In genomic region chr19:38402967-38403674, GRCh38 we compare ENCODE assay signal across 1 cellular context.
TF ChIP-seq lines count a peak whose summit lies in the region.

FAM98C (plus strand) TSS chr19:38403093; CDS start chr19:38403154, 61 bp downstream.

TF ChIP-seq in HepG2, 621 proteins besides CTCF, POLR2A, EP300 and RAD21 (continued from another document and continues in another):
- no peak for TF ChIP-seq ZBTB20 (CRISPR knock-in tag; IDR thresholded peaks at IDR 0.05; ENCODE audit: borderline replicate concordance, low read depth)
- peak; percentile 97 for TF ChIP-seq ZGPAT (CRISPR knock-in tag; IDR thresholded peaks at IDR 0.05)
- 0 out of 2 replicates have a peak, but pooled peaks have one; percentile 44 for TF ChIP-seq ZSCAN29 (CRISPR knock-in tag; conservative IDR thresholded peaks at IDR 0.05)
- TF ChIP-seq ZNF431 (CRISPR knock-in tag; IDR thresholded peaks at IDR 0.05; ENCODE audit: borderline replicate concordance, low read depth) = no peak
- no peak for TF ChIP-seq KDM5A (IDR thresholded peaks at IDR 0.05; ENCODE audit: borderline replicate concordance, low read length)
- no peak for TF ChIP-seq SUZ12 (IDR thresholded peaks at IDR 0.05; ENCODE audit: low read depth, low read length)
- 0 out of 2 replicates have a peak, but pooled peaks have one; percentile 48 for TF ChIP-seq TEF (CRISPR knock-in tag; IDR thresholded peaks at IDR 0.05)
- TF ChIP-seq ZNF230 (CRISPR knock-in tag; IDR thresholded peaks at IDR 0.05) = peak; percentile 79; the same call in 1 of the 2 replicates
- TF ChIP-seq ZBTB44 (CRISPR knock-in tag; IDR thresholded peaks at IDR 0.05) = peak; percentile 44; the same call in 1 of the 2 replicates
- no peak for TF ChIP-seq ZNF20 (CRISPR knock-in tag; IDR thresholded peaks at IDR 0.05)
- peak; percentile 66; the same call in 1 of the 2 replicates for TF ChIP-seq ZSCAN21 (CRISPR knock-in tag; IDR thresholded peaks at IDR 0.05; ENCODE audit: borderline replicate concordance)
- TF ChIP-seq ZNF713 (CRISPR knock-in tag; IDR thresholded peaks at IDR 0.05) = 0 out of 2 replicates have a peak, but pooled peaks have one; percentile 85
- TF ChIP-seq, protein P1, sequence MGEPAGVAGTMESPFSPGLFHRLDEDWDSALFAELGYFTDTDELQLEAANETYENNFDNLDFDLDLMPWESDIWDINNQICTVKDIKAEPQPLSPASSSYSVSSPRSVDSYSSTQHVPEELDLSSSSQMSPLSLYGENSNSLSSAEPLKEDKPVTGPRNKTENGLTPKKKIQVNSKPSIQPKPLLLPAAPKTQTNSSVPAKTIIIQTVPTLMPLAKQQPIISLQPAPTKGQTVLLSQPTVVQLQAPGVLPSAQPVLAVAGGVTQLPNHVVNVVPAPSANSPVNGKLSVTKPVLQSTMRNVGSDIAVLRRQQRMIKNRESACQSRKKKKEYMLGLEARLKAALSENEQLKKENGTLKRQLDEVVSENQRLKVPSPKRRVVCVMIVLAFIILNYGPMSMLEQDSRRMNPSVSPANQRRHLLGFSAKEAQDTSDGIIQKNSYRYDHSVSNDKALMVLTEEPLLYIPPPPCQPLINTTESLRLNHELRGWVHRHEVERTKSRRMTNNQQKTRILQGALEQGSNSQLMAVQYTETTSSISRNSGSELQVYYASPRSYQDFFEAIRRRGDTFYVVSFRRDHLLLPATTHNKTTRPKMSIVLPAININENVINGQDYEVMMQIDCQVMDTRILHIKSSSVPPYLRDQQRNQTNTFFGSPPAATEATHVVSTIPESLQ (CRISPR knock-in tag; conservative IDR thresholded peaks at IDR 0.05) = 0 out of 2 replicates have a peak, but pooled peaks have one; percentile 84
- TF ChIP-seq, protein P2, sequence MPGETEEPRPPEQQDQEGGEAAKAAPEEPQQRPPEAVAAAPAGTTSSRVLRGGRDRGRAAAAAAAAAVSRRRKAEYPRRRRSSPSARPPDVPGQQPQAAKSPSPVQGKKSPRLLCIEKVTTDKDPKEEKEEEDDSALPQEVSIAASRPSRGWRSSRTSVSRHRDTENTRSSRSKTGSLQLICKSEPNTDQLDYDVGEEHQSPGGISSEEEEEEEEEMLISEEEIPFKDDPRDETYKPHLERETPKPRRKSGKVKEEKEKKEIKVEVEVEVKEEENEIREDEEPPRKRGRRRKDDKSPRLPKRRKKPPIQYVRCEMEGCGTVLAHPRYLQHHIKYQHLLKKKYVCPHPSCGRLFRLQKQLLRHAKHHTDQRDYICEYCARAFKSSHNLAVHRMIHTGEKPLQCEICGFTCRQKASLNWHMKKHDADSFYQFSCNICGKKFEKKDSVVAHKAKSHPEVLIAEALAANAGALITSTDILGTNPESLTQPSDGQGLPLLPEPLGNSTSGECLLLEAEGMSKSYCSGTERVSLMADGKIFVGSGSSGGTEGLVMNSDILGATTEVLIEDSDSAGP (CRISPR knock-in tag; IDR thresholded peaks at IDR 0.05; ENCODE audit: borderline replicate concordance) = peak; percentile 87; the same call in 1 of the 2 replicates
- TF ChIP-seq NCOR1 (IDR thresholded peaks at IDR 0.05; ENCODE audit: borderline replicate concordance, low read length) = no peak
- no peak for TF ChIP-seq ZNF781 (CRISPR knock-in tag; IDR thresholded peaks at IDR 0.05; ENCODE audit: borderline replicate concordance, not compliant biosample characterization)
- 0 out of 2 replicates have a peak, but pooled peaks have one; percentile 47 for TF ChIP-seq ZNF367 (CRISPR knock-in tag; IDR thresholded peaks at IDR 0.05; ENCODE audit: borderline replicate concordance)
- no peak for TF ChIP-seq HNF1A (IDR thresholded peaks at IDR 0.05; ENCODE audit: low read depth)
- TF ChIP-seq HNF1A (CRISPR knock-in tag; IDR thresholded peaks at IDR 0.05; ENCODE audit: borderline replicate concordance) = peak; percentile 57; the same call in 1 of the 2 replicates
- TF ChIP-seq ZMAT5 (CRISPR knock-in tag; IDR thresholded peaks at IDR 0.05; ENCODE audit: borderline replicate concordance, low read depth) = no peak
- TF ChIP-seq ZNF563 (CRISPR knock-in tag; IDR thresholded peaks at IDR 0.05) = peak; percentile 90; the same call in 1 of the 2 replicates
- TF ChIP-seq ZNF816 (CRISPR knock-in tag; IDR thresholded peaks at IDR 0.05; ENCODE audit: borderline replicate concordance) = no peak
- no peak for TF ChIP-seq SMAD1 (CRISPR knock-in tag; IDR thresholded peaks at IDR 0.05; ENCODE audit: borderline replicate concordance, low read depth)
- TF ChIP-seq, protein P3, sequence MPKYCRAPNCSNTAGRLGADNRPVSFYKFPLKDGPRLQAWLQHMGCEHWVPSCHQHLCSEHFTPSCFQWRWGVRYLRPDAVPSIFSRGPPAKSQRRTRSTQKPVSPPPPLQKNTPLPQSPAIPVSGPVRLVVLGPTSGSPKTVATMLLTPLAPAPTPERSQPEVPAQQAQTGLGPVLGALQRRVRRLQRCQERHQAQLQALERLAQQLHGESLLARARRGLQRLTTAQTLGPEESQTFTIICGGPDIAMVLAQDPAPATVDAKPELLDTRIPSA (CRISPR knock-in tag; IDR thresholded peaks at IDR 0.05; ENCODE audit: borderline replicate concordance) = no peak
- no peak for TF ChIP-seq RXRB (CRISPR knock-in tag; IDR thresholded peaks at IDR 0.05; ENCODE audit: borderline replicate concordance)
- TF ChIP-seq ESRRA (CRISPR knock-in tag; IDR thresholded peaks at IDR 0.05; ENCODE audit: low read depth) = peak; percentile 53; the same call in 1 of the 2 replicates
- TF ChIP-seq ZFAT (CRISPR knock-in tag; conservative IDR thresholded peaks at IDR 0.05) = no peak
- TF ChIP-seq FOXK1 (CRISPR knock-in tag; IDR thresholded peaks at IDR 0.05; ENCODE audit: borderline replicate concordance, low read depth) = peak; percentile 53; the same call in 1 of the 2 replicates
- TF ChIP-seq ZNF343 (CRISPR knock-in tag; IDR thresholded peaks at IDR 0.05) = peak; percentile 89
- TF ChIP-seq ZNF629 (CRISPR knock-in tag; conservative IDR thresholded peaks at IDR 0.05) = no peak
- TF ChIP-seq, protein P4, sequence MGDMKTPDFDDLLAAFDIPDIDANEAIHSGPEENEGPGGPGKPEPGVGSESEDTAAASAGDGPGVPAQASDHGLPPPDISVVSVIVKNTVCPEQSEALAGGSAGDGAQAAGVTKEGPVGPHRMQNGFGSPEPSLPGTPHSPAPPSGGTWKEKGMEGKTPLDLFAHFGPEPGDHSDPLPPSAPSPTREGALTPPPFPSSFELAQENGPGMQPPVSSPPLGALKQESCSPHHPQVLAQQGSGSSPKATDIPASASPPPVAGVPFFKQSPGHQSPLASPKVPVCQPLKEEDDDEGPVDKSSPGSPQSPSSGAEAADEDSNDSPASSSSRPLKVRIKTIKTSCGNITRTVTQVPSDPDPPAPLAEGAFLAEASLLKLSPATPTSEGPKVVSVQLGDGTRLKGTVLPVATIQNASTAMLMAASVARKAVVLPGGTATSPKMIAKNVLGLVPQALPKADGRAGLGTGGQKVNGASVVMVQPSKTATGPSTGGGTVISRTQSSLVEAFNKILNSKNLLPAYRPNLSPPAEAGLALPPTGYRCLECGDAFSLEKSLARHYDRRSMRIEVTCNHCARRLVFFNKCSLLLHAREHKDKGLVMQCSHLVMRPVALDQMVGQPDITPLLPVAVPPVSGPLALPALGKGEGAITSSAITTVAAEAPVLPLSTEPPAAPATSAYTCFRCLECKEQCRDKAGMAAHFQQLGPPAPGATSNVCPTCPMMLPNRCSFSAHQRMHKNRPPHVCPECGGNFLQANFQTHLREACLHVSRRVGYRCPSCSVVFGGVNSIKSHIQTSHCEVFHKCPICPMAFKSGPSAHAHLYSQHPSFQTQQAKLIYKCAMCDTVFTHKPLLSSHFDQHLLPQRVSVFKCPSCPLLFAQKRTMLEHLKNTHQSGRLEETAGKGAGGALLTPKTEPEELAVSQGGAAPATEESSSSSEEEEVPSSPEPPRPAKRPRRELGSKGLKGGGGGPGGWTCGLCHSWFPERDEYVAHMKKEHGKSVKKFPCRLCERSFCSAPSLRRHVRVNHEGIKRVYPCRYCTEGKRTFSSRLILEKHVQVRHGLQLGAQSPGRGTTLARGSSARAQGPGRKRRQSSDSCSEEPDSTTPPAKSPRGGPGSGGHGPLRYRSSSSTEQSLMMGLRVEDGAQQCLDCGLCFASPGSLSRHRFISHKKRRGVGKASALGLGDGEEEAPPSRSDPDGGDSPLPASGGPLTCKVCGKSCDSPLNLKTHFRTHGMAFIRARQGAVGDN (CRISPR knock-in tag; IDR thresholded peaks at IDR 0.05) = peak; percentile 96
- TF ChIP-seq, protein P5, sequence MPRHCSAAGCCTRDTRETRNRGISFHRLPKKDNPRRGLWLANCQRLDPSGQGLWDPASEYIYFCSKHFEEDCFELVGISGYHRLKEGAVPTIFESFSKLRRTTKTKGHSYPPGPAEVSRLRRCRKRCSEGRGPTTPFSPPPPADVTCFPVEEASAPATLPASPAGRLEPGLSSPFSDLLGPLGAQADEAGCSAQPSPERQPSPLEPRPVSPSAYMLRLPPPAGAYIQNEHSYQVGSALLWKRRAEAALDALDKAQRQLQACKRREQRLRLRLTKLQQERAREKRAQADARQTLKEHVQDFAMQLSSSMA (CRISPR knock-in tag; IDR thresholded peaks at IDR 0.05) = no peak; the same call in 1 of the 2 replicates
- peak; percentile 95 for TF ChIP-seq SP2 (CRISPR knock-in tag; IDR thresholded peaks at IDR 0.05)
- TF ChIP-seq XRCC5 (optimal IDR thresholded peaks at IDR 0.05; ENCODE audit: low read length) = peak; percentile 47
- 0 out of 2 replicates have a peak, but pooled peaks have one; percentile 29 for TF ChIP-seq ZNF510 (CRISPR knock-in tag; IDR thresholded peaks at IDR 0.05; ENCODE audit: low read depth)
- peak; percentile 76 for TF ChIP-seq ZNF761 (CRISPR knock-in tag; conservative IDR thresholded peaks at IDR 0.05)
- no peak for TF ChIP-seq FOXA1 (IDR thresholded peaks at IDR 0.05)
- TF ChIP-seq FOXA1 (CRISPR knock-in tag; IDR thresholded peaks at IDR 0.05) = no peak
- TF ChIP-seq SKI (IDR thresholded peaks at IDR 0.05; ENCODE audit: partially characterized antibody) = peak; percentile 13
- TF ChIP-seq RELA (CRISPR knock-in tag; IDR thresholded peaks at IDR 0.05) = peak; percentile 53
- TF ChIP-seq NFE2L1 (CRISPR knock-in tag; IDR thresholded peaks at IDR 0.05; ENCODE audit: borderline replicate concordance) = no peak
- no peak for TF ChIP-seq TP53 (CRISPR knock-in tag; conservative IDR thresholded peaks at IDR 0.05)
- no peak for TF ChIP-seq KLF15 (CRISPR knock-in tag; IDR thresholded peaks at IDR 0.05; ENCODE audit: borderline replicate concordance)
- 0 out of 2 replicates have a peak, but pooled peaks have one; percentile 41 for TF ChIP-seq ZNF720 (CRISPR knock-in tag; IDR thresholded peaks at IDR 0.05)
